Comparison of ENCODE assay signal across 8 cellular contexts in the genomic region with DNA sequence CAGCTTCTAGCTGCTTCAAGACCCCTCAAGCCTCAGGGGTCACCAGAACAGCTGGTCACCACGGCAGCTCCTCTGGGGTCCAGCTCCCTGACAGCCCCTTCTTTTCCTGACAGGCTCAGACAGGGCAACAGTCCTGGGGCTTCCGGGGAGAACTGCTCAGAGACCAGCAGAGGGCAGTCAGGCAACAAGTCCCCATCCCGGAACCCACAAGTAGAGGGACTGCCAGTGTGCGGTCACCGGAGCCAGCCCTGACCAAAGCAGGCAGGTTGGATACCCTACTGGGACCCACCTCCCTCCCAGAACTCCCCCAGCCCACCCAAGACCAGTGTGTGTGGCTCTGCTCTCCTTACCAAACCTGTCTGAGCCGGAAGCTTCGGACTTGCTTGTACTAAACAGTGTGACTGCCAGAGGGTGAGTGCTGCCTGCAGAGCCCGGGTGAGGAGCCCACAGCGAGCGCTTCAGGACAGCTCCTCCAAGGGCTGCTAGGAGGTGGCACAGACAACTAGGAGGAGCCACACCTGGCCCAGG. TPM values are rescaled to one million over a fixed set of nuclear protein-coding genes. Genes with fewer than 3 reads are reported as not detected.
DNase-seq lines count a peak whose midpoint lies in the region; ATAC-seq and TF ChIP-seq lines count a peak whose summit lies in the region.

No MANE protein-coding gene starts in this region.

- no peaks in the 10 kb centered on the region for H3K36me3 Mint-ChIP-seq in activated CD4-positive, alpha-beta T cell treated with anti-CD3 and anti-CD28 coated beads, Interleukin-2, amount 10 ng/mL, durations not matched to agents 7 days and 5 days (ENCODE audit: low read depth)
- no peaks in the 10 kb centered on the region for H3K36me3 Mint-ChIP-seq in dendritic cell treated with granulocyte-macrophage colony-stimulating factor and Interleukin-4, amounts not matched to agents 40 ng/mL and 50 ng/mL, for 4 days (ENCODE audit: low read depth)

- H3K36me3 ChIP-seq in right lobe of liver = no peaks in the 10 kb centered on the region

- no peaks in the 10 kb centered on the region for H3K27me3 ChIP-seq in right lobe of liver

- intact Hi-C loops in dendritic cell treated with granulocyte-macrophage colony-stimulating factor and Interleukin-4, amounts not matched to agents 40 ng/mL and 50 ng/mL, for 4 days (cut with micrococcal nuclease) = loop anchor here (1.0 kb wide), 2 partner anchors 236 to 324 kb away; no protein-coding TSS in a partner anchor
- intact Hi-C loops in right lobe of liver (cut with DNase I) = no loop called here

- 22% methylated on average over 4 of the region's 10 CpGs for WGBS in right lobe of liver (ENCODE audit: insufficient coverage, low coverage, low lambda C conversion rate, missing lambda C conversion rate)

- no peaks in the 10 kb centered on the region for H3K9me3 Mint-ChIP-seq in activated CD4-positive, alpha-beta T cell treated with anti-CD3 and anti-CD28 coated beads, Interleukin-2, amount 10 ng/mL, durations not matched to agents 7 days and 5 days
- no peaks in the 10 kb centered on the region for H3K9me3 Mint-ChIP-seq in dendritic cell treated with granulocyte-macrophage colony-stimulating factor and Interleukin-4, amounts not matched to agents 40 ng/mL and 50 ng/mL, for 4 days

- H3K27ac ChIP-seq in right lobe of liver = no peak overlapping the region

- no peaks in the 10 kb centered on the region for H3K4me1 ChIP-seq in right lobe of liver

- DNase-seq in NK-92 treated with Interleukin-12 subunit alpha and Interleukin-12 subunit beta, amount 100 ng/mL, for 24 hours (lab: John Stamatoyannopoulos, UW) = peak; percentile 52
- DNase-seq in NK-92 (lab: John Stamatoyannopoulos, UW; ENCODE audit: unreplicated experiment) = no peak
- DNase-seq in NCI-H526 (lab: John Stamatoyannopoulos, UW) = peak; percentile 49 to 87
- DNase-seq in activated CD4-positive, alpha-beta T cell treated with anti-CD3 and anti-CD28 coated beads, Interleukin-2, amount 10 ng/mL, durations not matched to agents 7 days and 5 days = peak; percentile 73
- DNase-seq in right lobe of liver = peak; percentile 73 to 77 (median 76)
- DNase-seq in stimulated activated CD4-positive, alpha-beta T cell treated with anti-CD3 and anti-CD28 coated beads, TNF-alpha, amount 100 ng/mL, for 24 hours (ENCODE audit: low read depth in 3 of 3) = peak; percentile 45 to 59 (median 49)

- no peak overlapping the region for H3K4me3 Mint-ChIP-seq in activated CD4-positive, alpha-beta T cell treated with anti-CD3 and anti-CD28 coated beads, Interleukin-2, amount 10 ng/mL, durations not matched to agents 7 days and 5 days
- peak overlapping the region; percentile 11 for H3K4me3 Mint-ChIP-seq in dendritic cell treated with granulocyte-macrophage colony-stimulating factor and Interleukin-4, amounts not matched to agents 40 ng/mL and 50 ng/mL, for 4 days

- H3K4me3 ChIP-seq in right lobe of liver = no peak overlapping the region

- CTCF ChIA-PET in activated CD4-positive, alpha-beta T cell treated with anti-CD3 and anti-CD28 coated beads, Interleukin-2, amount 10 ng/mL, durations not matched to agents 7 days and 5 days (lab: Charles Lee) = interaction anchor here (0.6 to 2.5 kb wide), 12 partner anchors 8 to 324 kb away, joined by 3 to 11 read pairs (median 4); a partner anchor contains a TSS

- TF ChIP-seq CTCF in right lobe of liver (IDR thresholded peaks at IDR 0.05) = peak; percentile 69 to 80 (median 76)

- ATAC-seq in HG03354 (IDR thresholded peaks at IDR 0.05; ENCODE audit: poor library complexity, severe bottlenecking, unreplicated experiment) = peak; percentile 76
- peak; percentile 87 to 97 (median 94) for ATAC-seq in right lobe of liver

- H3K4me1 Mint-ChIP-seq in activated CD4-positive, alpha-beta T cell treated with anti-CD3 and anti-CD28 coated beads, Interleukin-2, amount 10 ng/mL, durations not matched to agents 7 days and 5 days = peaks cover 5% of the 10 kb centered on the region
- H3K4me1 Mint-ChIP-seq in dendritic cell treated with granulocyte-macrophage colony-stimulating factor and Interleukin-4, amounts not matched to agents 40 ng/mL and 50 ng/mL, for 4 days (ENCODE audit: low read depth) = peaks cover 21% of the 10 kb centered on the region

- no peaks in the 10 kb centered on the region for H3K27me3 Mint-ChIP-seq in activated CD4-positive, alpha-beta T cell treated with anti-CD3 and anti-CD28 coated beads, Interleukin-2, amount 10 ng/mL, durations not matched to agents 7 days and 5 days
- peaks cover 8% of the 10 kb centered on the region for H3K27me3 Mint-ChIP-seq in dendritic cell treated with granulocyte-macrophage colony-stimulating factor and Interleukin-4, amounts not matched to agents 40 ng/mL and 50 ng/mL, for 4 days

- no peak for TF ChIP-seq POLR2A in right lobe of liver (IDR thresholded peaks at IDR 0.05)

- peak overlapping the region; percentile 81 for H3K27ac Mint-ChIP-seq in activated CD4-positive, alpha-beta T cell treated with anti-CD3 and anti-CD28 coated beads, Interleukin-2, amount 10 ng/mL, durations not matched to agents 7 days and 5 days
- H3K27ac Mint-ChIP-seq in dendritic cell treated with granulocyte-macrophage colony-stimulating factor and Interleukin-4, amounts not matched to agents 40 ng/mL and 50 ng/mL, for 4 days = peak overlapping the region; percentile 13

- POLR2A ChIA-PET in activated CD4-positive, alpha-beta T cell treated with anti-CD3 and anti-CD28 coated beads, Interleukin-2, amount 10 ng/mL, durations not matched to agents 7 days and 5 days (lab: Charles Lee) = no interaction called here

- H3K9me3 ChIP-seq in right lobe of liver = no peaks in the 10 kb centered on the region

RNA-seq across cellular contexts. Expression of a gene that starts 40.3 kb away (rescaled TPM):
- 10 to 100 TPM; 62.6 to 63.3 TPM for total RNA-seq in activated CD4-positive, alpha-beta T cell treated with anti-CD3 and anti-CD28 coated beads, Interleukin-2, amount 10 ng/mL, durations not matched to agents 7 days and 5 days
- total RNA-seq in right lobe of liver = 10 to 100 TPM; 15.0 to 23.8 (median 19.2) TPM

RNA-seq across cellular contexts. Expression of a gene that starts 51.8 kb away (rescaled TPM):
- total RNA-seq in activated CD4-positive, alpha-beta T cell treated with anti-CD3 and anti-CD28 coated beads, Interleukin-2, amount 10 ng/mL, durations not matched to agents 7 days and 5 days = not detected
- total RNA-seq in right lobe of liver = 1 to 10 TPM in 4 of 6 experiments, under 1 TPM in 2; 0.50 to 5.9 (median 2.0) TPM
